30 cellular contexts compared by ENCODE assay signal in genomic region chr13:104372128-104372527, GRCh38.
"Had no signal": no experiment of that assay in that cellular context is flagged by ENCODE, and none has a peak within 500 bp of the region (broad histone marks: within the 10 kb centered on the region; RNA-seq: fewer than 3 reads in every experiment).

No MANE protein-coding gene starts in this region.

- H3K27me3 Mint-ChIP-seq: activated CD4-positive, alpha-beta T cell treated with anti-CD3 and anti-CD28 coated beads, Interleukin-2, amount 10 ng/mL, durations not matched to agents 24 days and 14 days; activated CD8-positive, alpha-beta T cell treated with anti-CD3 and anti-CD28 coated beads for 36 hours; activated T-helper 17 cell treated with anti-CD3 and anti-CD28 coated beads, Interleukin-2, amount 50 U/mL, for 72 hours; central memory CD8-positive, alpha-beta T cell had no signal

- H3K9me2 ChIP-seq: SK-N-SH had no signal

- H3K9me3 Mint-ChIP-seq: activated CD4-positive, alpha-beta T cell treated with anti-CD3 and anti-CD28 coated beads, Interleukin-2, amount 10 ng/mL, durations not matched to agents 24 days and 14 days; activated CD8-positive, alpha-beta T cell treated with anti-CD3 and anti-CD28 coated beads for 36 hours; T-helper 1 cell treated with Interleukin-12 subunit alpha and Interleukin-12 subunit beta and Interleukin-4 antibody, amounts not matched to agents 30 μg/mL and 1 μg/mL, for 36 hours; T-helper 2 cell treated with Interferon-gamma antibody and Interleukin-4, amounts not matched to agents 5 μg/mL and 100 μg/mL, for 36 hours had no signal

- H3K27me3 ChIP-seq: brain microvascular endothelial cell, Peyer's patch, SJSA1 had no signal

- H3K4me1 Mint-ChIP-seq: activated CD4-positive, alpha-beta T cell treated with anti-CD3 and anti-CD28 coated beads, Interleukin-2, amount 10 ng/mL, durations not matched to agents 24 days and 14 days; activated T-helper 17 cell treated with anti-CD3 and anti-CD28 coated beads, Interleukin-2, amount 50 U/mL, for 72 hours; central memory CD8-positive, alpha-beta T cell had no signal

- H3K27ac Mint-ChIP-seq: activated CD4-positive, alpha-beta T cell treated with anti-CD3 and anti-CD28 coated beads, Interleukin-2, amount 10 ng/mL, durations not matched to agents 24 days and 14 days; activated CD8-positive, alpha-beta T cell treated with anti-CD3 and anti-CD28 coated beads for 36 hours; activated naive CD4-positive, alpha-beta T cell treated with anti-CD3 and anti-CD28 coated beads, Interleukin-2, amount 50 U/mL, for 72 hours; activated T-cell treated with anti-CD3 and anti-CD28 coated beads, Interleukin-2, amount 50 U/mL, for 72 hours; activated T-helper 17 cell treated with anti-CD3 and anti-CD28 coated beads, Interleukin-2, amount 50 U/mL, for 72 hours; T-helper 1 cell treated with Interleukin-12 subunit alpha and Interleukin-12 subunit beta and Interleukin-4 antibody, amounts not matched to agents 30 μg/mL and 1 μg/mL, for 36 hours; T-helper 2 cell treated with Interferon-gamma antibody and Interleukin-4, amounts not matched to agents 5 μg/mL and 100 μg/mL, for 36 hours had no signal

- H3K9ac ChIP-seq: SK-N-SH had no signal

- ATAC-seq: activated CD8-positive, alpha-beta T cell treated with anti-CD3 and anti-CD28 coated beads for 36 hours; activated naive CD4-positive, alpha-beta T cell treated with anti-CD3 and anti-CD28 coated beads, Interleukin-2, amount 50 U/mL, for 72 hours; activated T-cell treated with anti-CD3 and anti-CD28 coated beads, Interleukin-2, amount 50 U/mL, for 72 hours; activated T-helper 17 cell treated with anti-CD3 and anti-CD28 coated beads, Interleukin-2, amount 50 U/mL, for 72 hours had no signal

- H3K27ac ChIP-seq: brain microvascular endothelial cell, Peyer's patch, SJSA1 had no signal

- H3K36me3 Mint-ChIP-seq: activated naive CD4-positive, alpha-beta T cell treated with anti-CD3 and anti-CD28 coated beads, Interleukin-2, amount 50 U/mL, for 72 hours had no signal

- H3K4me3 Mint-ChIP-seq: activated CD4-positive, alpha-beta T cell treated with anti-CD3 and anti-CD28 coated beads, Interleukin-2, amount 10 ng/mL, durations not matched to agents 24 days and 14 days; activated CD8-positive, alpha-beta T cell treated with anti-CD3 and anti-CD28 coated beads for 36 hours; activated T-cell treated with anti-CD3 and anti-CD28 coated beads, Interleukin-2, amount 50 U/mL, for 72 hours; activated T-helper 17 cell treated with anti-CD3 and anti-CD28 coated beads, Interleukin-2, amount 50 U/mL, for 72 hours; central memory CD8-positive, alpha-beta T cell; T-helper 1 cell treated with Interleukin-12 subunit alpha and Interleukin-12 subunit beta and Interleukin-4 antibody, amounts not matched to agents 30 μg/mL and 1 μg/mL, for 36 hours; T-helper 2 cell treated with Interferon-gamma antibody and Interleukin-4, amounts not matched to agents 5 μg/mL and 100 μg/mL, for 36 hours had no signal

- H3K4me2 ChIP-seq: SK-N-SH had no signal

- H3K36me3 ChIP-seq: brain microvascular endothelial cell, Peyer's patch, SJSA1 had no signal

- DNase-seq: activated CD4-positive, alpha-beta T cell treated with anti-CD3 and anti-CD28 coated beads, Interleukin-2, amount 10 ng/mL, durations not matched to agents 24 days and 14 days; activated CD4-positive, alpha-beta T cell treated with anti-CD3 and anti-CD28 coated beads, Interleukin-2, amount 50 U/mL, for 4 hours; activated CD8-positive, alpha-beta T cell treated with anti-CD3 and anti-CD28 coated beads for 36 hours; activated gamma-delta T cell; activated naive CD4-positive, alpha-beta T cell treated with Interleukin-2 at 50 U/mL for 16 hours; activated T-cell treated with anti-CD3 and anti-CD28 coated beads, Interleukin-2, amount 50 U/mL, for 1 hour; activated T-cell treated with anti-CD3 and anti-CD28 coated beads, Interleukin-2, amount 50 U/mL, for 72 hours; amniotic stem cell; aorta; brain microvascular endothelial cell; Karpas-422; KBM-7; NCI-H1105; NCI-H1436 treated with DMSO at 0.1 percent for 48 hours; NCI-H1694 treated with DMSO at 0.1 percent for 48 hours; NCI-H2029 treated with DMSO at 0.1 percent for 48 hours; NCI-H2107; NCI-H345; NCI-H524 treated with DMSO at 0.1 percent for 48 hours; NCI-H774; Peyer's patch; RPMI8226; SHP77 treated with DMSO at 0.1 percent for 48 hours; SK-N-SH had no signal

- H3K9me3 ChIP-seq: Peyer's patch, SJSA1, SK-N-SH had no signal

- H3K4me3 ChIP-seq: Peyer's patch, SJSA1 had no signal
